In genomic region chr14:100434911-100435455, GRCh38 we compare ENCODE assay signal across 16 cellular contexts. TPM values are rescaled to one million over a fixed set of nuclear protein-coding genes. Genes with fewer than 3 reads are reported as not detected.
DNase-seq lines count a peak whose midpoint lies in the region; ATAC-seq, FAIRE-seq and TF ChIP-seq lines count a peak whose summit lies in the region.
"Had no signal": no experiment of that assay in that cellular context is flagged by ENCODE, and none has a peak within 500 bp of the region (broad histone marks: within the 10 kb centered on the region; RNA-seq: fewer than 3 reads in every experiment).

No MANE protein-coding gene starts in this region.

- intact Hi-C loops in left colon (cut with DNase I, micrococcal nuclease) (no loop called here), posterior vena cava (cut with DNase I) (no loop called here)

- peaks cover 2% of the 10 kb centered on the region for H3K36me3 Mint-ChIP-seq in astrocyte (ENCODE audit: low read depth, unreplicated experiment)

- H3K4me1 ChIP-seq in astrocyte (ENCODE audit: insufficient read depth, low read length): peaks cover 21% of the 10 kb centered on the region

- ATAC-seq in left colon: no peak
- ATAC-seq: PC-3 had no signal

- H3K4me3 ChIP-seq in HL-60 (replicated peaks; ENCODE audit: insufficient read depth, low read length) (no peak overlapping the region), astrocyte (ENCODE audit: insufficient read depth, low read depth, low read length) (no peak overlapping the region), retinal pigment epithelial cell (ENCODE audit: low read length) (no peak overlapping the region)

- H4K20me1 ChIP-seq in astrocyte (ENCODE audit: insufficient read depth, low read length): peaks cover 24% of the 10 kb centered on the region

- peaks cover 17% of the 10 kb centered on the region for H3K4me1 Mint-ChIP-seq in astrocyte (ENCODE audit: low read depth, unreplicated experiment)

- H3K27ac ChIP-seq in HL-60 (replicated peaks): peak overlapping the region; percentile 50
- H3K27ac ChIP-seq in astrocyte (ENCODE audit: low read depth, low read length): no peak overlapping the region

- no peak overlapping the region for H2AFZ ChIP-seq in astrocyte (ENCODE audit: low read depth, low read length)

- H3K27ac Mint-ChIP-seq in astrocyte (ENCODE audit: unreplicated experiment): peak overlapping the region; percentile 8
- H3K27ac Mint-ChIP-seq: CD4-positive, CD25-positive, alpha-beta regulatory T cell had no signal

- H3K4me2 ChIP-seq in astrocyte (ENCODE audit: low read length): no peak overlapping the region

- no peak overlapping the region for H3K4me3 Mint-ChIP-seq in astrocyte (ENCODE audit: unreplicated experiment)
- H3K4me3 Mint-ChIP-seq: CD4-positive, CD25-positive, alpha-beta regulatory T cell had no signal

- FAIRE-seq in astrocyte (lab: Jason Lieb, UNC): no peak
- FAIRE-seq: A204.1 had no signal

- no peaks in the 10 kb centered on the region for H3K9me3 ChIP-seq in astrocyte (ENCODE audit: insufficient read depth, low read depth, low read length)

- peaks cover 6% of the 10 kb centered on the region for H3K79me2 ChIP-seq in astrocyte (ENCODE audit: insufficient read depth, low read length)

- DNase-seq in CD1c-positive myeloid dendritic cell (ENCODE audit: extremely low spot score): peak; percentile 6
- no peak for DNase-seq in HL-60 (ENCODE audit: low read depth in 1 of 2, low spot score in 1 of 2)
- DNase-seq in astrocyte (ENCODE audit: low read depth): no peak
- DNase-seq in retinal pigment epithelial cell (ENCODE audit: low read depth): no peak
- DNase-seq in HuH-7.5 (ENCODE audit: low spot score): no peak
- DNase-seq in left colon: no peak
- DNase-seq in posterior vena cava (ENCODE audit: low spot score): no peak
- no peak for DNase-seq in DMS 273 (lab: John Stamatoyannopoulos, UW; ENCODE audit: unreplicated experiment)
- DNase-seq: CD4-positive, CD25-positive, alpha-beta regulatory T cell; DMS79 treated with DMSO at 0.1 percent for 48 hours; IMR-90; NCI-H1436; NCI-H2081; NCI-H2227 treated with DMSO at 0.1 percent for 48 hours; PC-3 had no signal

- H3K9ac ChIP-seq in astrocyte (ENCODE audit: low read length): no peak overlapping the region

- no peaks in the 10 kb centered on the region for H3K27me3 Mint-ChIP-seq in astrocyte (ENCODE audit: low read depth, unreplicated experiment)
- H3K27me3 Mint-ChIP-seq: CD4-positive, CD25-positive, alpha-beta regulatory T cell had no signal

- H3K27me3 ChIP-seq in HL-60 (ENCODE audit: insufficient read depth, poor library complexity, severe bottlenecking) (no peaks in the 10 kb centered on the region), astrocyte (ENCODE audit: insufficient read depth, low read length) (no peaks in the 10 kb centered on the region)

- no peaks in the 10 kb centered on the region for H3K36me3 ChIP-seq in astrocyte (ENCODE audit: insufficient read depth, low read length)

- TF ChIP-seq CTCF in HL-60 (IDR thresholded peaks at IDR 0.05; ENCODE audit: insufficient read depth, low read length) (no peak), astrocyte (IDR thresholded peaks at IDR 0.05; ENCODE audit: insufficient read depth, low read depth, low read length) (no peak), retinal pigment epithelial cell (conservative IDR thresholded peaks at IDR 0.05; ENCODE audit: low read depth, low read length) (peak; percentile 2)

- no peaks in the 10 kb centered on the region for H3K9me3 Mint-ChIP-seq in astrocyte (ENCODE audit: unreplicated experiment)
- H3K9me3 Mint-ChIP-seq: CD4-positive, CD25-positive, alpha-beta regulatory T cell had no signal

RNA-seq across cellular contexts. Expression of gene WDR25, which starts 58.7 kb away (rescaled TPM):
- 12.3 and 13.1 TPM in 2 replicates for total RNA-seq in astrocyte
- total RNA-seq in left colon: 1 to 10 TPM; 8.4 to 9.9 TPM
- total RNA-seq in posterior vena cava: 1 to 10 TPM; 7.5 to 7.6 TPM
